Comparison of ENCODE assay signal across 16 cellular contexts in the genomic region with DNA sequence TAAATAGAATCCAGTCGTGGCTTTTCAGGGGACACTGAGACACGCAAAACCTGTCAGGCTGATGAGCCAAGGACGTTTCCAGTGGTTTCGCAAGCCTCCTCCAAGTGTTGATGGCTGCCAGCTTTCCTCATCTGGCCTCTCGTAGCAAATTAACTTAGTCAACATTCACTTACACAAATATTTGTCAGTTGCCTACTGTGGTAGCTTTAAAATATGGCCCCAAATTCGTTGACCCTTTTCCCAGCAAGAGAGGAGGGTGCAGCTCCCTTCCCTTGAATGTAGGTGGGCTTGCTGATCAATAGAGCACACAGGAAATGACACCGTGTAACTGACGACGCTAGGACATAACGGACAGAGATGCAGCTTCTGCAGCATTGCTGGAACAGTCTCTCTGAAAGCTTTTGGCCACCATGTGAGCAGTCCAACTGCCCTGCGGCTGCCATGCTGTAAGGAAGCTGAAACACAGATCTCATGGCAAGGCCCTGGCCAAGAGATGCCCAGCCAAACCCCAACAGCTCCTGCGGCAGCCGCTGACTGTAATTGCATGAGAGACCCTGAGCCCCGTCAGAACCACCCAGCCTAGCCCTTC. TPM values are rescaled to one million over a fixed set of nuclear protein-coding genes. Genes with fewer than 3 reads are reported as not detected.
DNase-seq lines count a peak whose midpoint lies in the region; FAIRE-seq and TF ChIP-seq lines count a peak whose summit lies in the region.
"Had no signal": no experiment of that assay in that cellular context is flagged by ENCODE, and none has a peak within 500 bp of the region (broad histone marks: within the 10 kb centered on the region; RNA-seq: fewer than 3 reads in every experiment).

No MANE protein-coding gene starts in this region.

- no peak overlapping the region for H2BK5ac ChIP-seq in H1 (ENCODE audit: low read depth, low read length)

- no peak overlapping the region for H3K4me3 ChIP-seq in H1 (ENCODE audit: extremely low read depth in 1 of 4, insufficient read depth in 2 of 4, low read depth in 3 of 4, low read length in 4 of 4)

- no peaks in the 10 kb centered on the region for H3K23me2 ChIP-seq in H1 (ENCODE audit: low read depth, low read length)

- no peak overlapping the region for H2BK15ac ChIP-seq in H1 (ENCODE audit: low read length)

- no peak overlapping the region for H3K56ac ChIP-seq in H1 (replicated peaks; ENCODE audit: insufficient read length, low read depth, low read length)

- H3K9ac ChIP-seq in H1 (replicated peaks in 1 of 4; ENCODE audit: extremely low read depth in 1 of 4, low read depth in 3 of 4, low read length in 3 of 4), result no peak overlapping the region

- H3K36me3 Mint-ChIP-seq in progenitor cell of endocrine pancreas (ENCODE audit: insufficient read depth), result no peaks in the 10 kb centered on the region

- no peak for TF ChIP-seq POLR2A in H1 (IDR thresholded peaks at IDR 0.05; ENCODE audit: control extremely low read depth in 1 of 2, low read depth in 2 of 2, low read length in 2 of 2)

- no peak for TF ChIP-seq RAD21 in H1 (IDR thresholded peaks at IDR 0.05 in 1 of 2, conservative IDR thresholded peaks at IDR 0.05 in 1 of 2; ENCODE audit: low read depth in 2 of 2, low read length in 2 of 2)

- peak; percentile 31 to 34 for DNase-seq in activated T-cell treated with anti-CD3 and anti-CD28 coated beads, Interleukin-2, amount 50 U/mL, for 48 hours
- no peak for DNase-seq in activated T-cell treated with anti-CD3 and anti-CD28 coated beads for 4 hours
- peak; percentile 36 for DNase-seq in NCI-H2029 treated with DMSO at 0.1 percent for 48 hours (lab: John Stamatoyannopoulos, UW)
- DNase-seq in H1 (ENCODE audit: low read depth in 1 of 2, low spot score in 2 of 2), result no peak
- DNase-seq in progenitor cell of endocrine pancreas (ENCODE audit: low spot score, unreplicated experiment), result no peak
- DNase-seq in amygdala (lab: John Stamatoyannopoulos, UW), result no peak
- no peak for DNase-seq in NCI-H524 (lab: John Stamatoyannopoulos, UW)
- DNase-seq in D721Med (ENCODE audit: insufficient read length, low spot score), result no peak
- DNase-seq: anterior cingulate cortex, head of caudate nucleus, left colon, NCI-H1930, SW 1271 had no signal

- no peak overlapping the region for H3K4ac ChIP-seq in H1 (replicated peaks; ENCODE audit: insufficient read length, low read depth, low read length)

- H3K27ac ChIP-seq in H1 (ENCODE audit: low read depth, low read length), result no peak overlapping the region
- H3K27ac ChIP-seq: neutrophil had no signal

- no peak overlapping the region for H2BK120ac ChIP-seq in H1 (replicated peaks; ENCODE audit: low read depth, low read length)

- no peak overlapping the region for H3K18ac ChIP-seq in H1 (ENCODE audit: extremely low read depth, low read length)

- peaks cover 0 to 6% of the 10 kb centered on the region in 2 experiments; a peak in 3 of 4 replicates for H3K79me2 ChIP-seq in H1 (ENCODE audit: control insufficient read depth in 1 of 2, insufficient read depth in 2 of 2, low read length in 2 of 2)

- H3K9me3 ChIP-seq in H1 (ENCODE audit: insufficient read depth in 2 of 2, low read depth in 1 of 2, low read length in 1 of 2), result no peaks in the 10 kb centered on the region
- H3K9me3 ChIP-seq: neutrophil had no signal

- no peaks in the 10 kb centered on the region for H3K79me1 ChIP-seq in H1 (ENCODE audit: low read depth, low read length)

- TF ChIP-seq CTCF in H1 (IDR thresholded peaks at IDR 0.05; ENCODE audit: control extremely low read depth in 1 of 3, insufficient read depth in 1 of 3, low read depth in 1 of 3, low read length in 3 of 3) (no peak), progenitor cell of endocrine pancreas (IDR thresholded peaks at IDR 0.05; ENCODE audit: unreplicated experiment) (no peak), D721Med (IDR thresholded peaks at IDR 0.05; ENCODE audit: insufficient read depth, missing control alignments) (no peak)

- H3K9me3 Mint-ChIP-seq in progenitor cell of endocrine pancreas (ENCODE audit: low read depth), result no peaks in the 10 kb centered on the region

- H3K4me2 ChIP-seq in H1 (ENCODE audit: insufficient read depth in 1 of 2, low read depth in 2 of 2, low read length in 2 of 2), result no peak overlapping the region

- no peak overlapping the region for H4K5ac ChIP-seq in H1 (ENCODE audit: insufficient read length, low read depth, low read length)

- H2AK5ac ChIP-seq in H1 (ENCODE audit: low read depth, low read length), result 0 out of 2 replicates have a peak overlapping the region, but pooled peaks have one; percentile 40

- peak overlapping the region; percentile 49 for H3K27ac Mint-ChIP-seq in progenitor cell of endocrine pancreas

- H3K27me3 Mint-ChIP-seq in progenitor cell of endocrine pancreas, result no peaks in the 10 kb centered on the region

- H3K23ac ChIP-seq in H1 (ENCODE audit: insufficient read length), result no peak overlapping the region

- no peak overlapping the region for H3K14ac ChIP-seq in H1 (ENCODE audit: insufficient read length)

- no peak overlapping the region for H2AFZ ChIP-seq in H1 (ENCODE audit: low read length)

- H4K8ac ChIP-seq in H1 (ENCODE audit: extremely low read depth, insufficient read depth, low read length), result no peak overlapping the region

- peaks cover 0 to 8% (median 3%) of the 10 kb centered on the region in 4 experiments; a peak in 5 of 7 replicates for H3K4me1 ChIP-seq in H1 (replicated peaks in 1 of 4; ENCODE audit: control insufficient read depth in 3 of 4, insufficient read depth in 4 of 4, low read length in 3 of 4)

- no peak for TF ChIP-seq EP300 in H1 (IDR thresholded peaks at IDR 0.05; ENCODE audit: borderline replicate concordance in 1 of 2, low read depth in 2 of 2, low read length in 2 of 2)

- FAIRE-seq in H1 (lab: Jason Lieb, UNC), result no peak
- FAIRE-seq in D721Med (lab: Jason Lieb, UNC), result no peak
- FAIRE-seq: GM12892, urothelium cell line had no signal

- CTCF ChIA-PET in H1 (lab: Charles Lee; ENCODE audit: partially characterized antibody), result interaction anchor here (1.1 to 13.2 kb wide), 6 partner anchors 10 to 179 kb away, joined by 3 to 306 read pairs (median 4); a partner anchor contains a TSS

- H3K4me3 Mint-ChIP-seq in progenitor cell of endocrine pancreas (ENCODE audit: low read depth), result no peak overlapping the region

- no peak overlapping the region for H2BK12ac ChIP-seq in H1 (ENCODE audit: low read depth, low read length)

- POLR2A ChIA-PET in H1 (lab: Charles Lee; ENCODE audit: partially characterized antibody), result interaction anchor here (0.8 kb wide), 1 partner anchor 34 kb away, joined by 3 read pairs; no protein-coding TSS in a partner anchor

- H4K20me1 ChIP-seq in H1 (replicated peaks in 1 of 2; ENCODE audit: control insufficient read depth in 1 of 2, insufficient read depth in 2 of 2, low read length in 2 of 2), result no peaks in the 10 kb centered on the region

- H2BK20ac ChIP-seq in H1 (ENCODE audit: low read length), result no peak overlapping the region

- 80% methylated on average over 14 of the region's 14 CpGs; no CpG with 5 or more reads in 1 of the 2 experiments for WGBS in H1 (ENCODE audit: extremely low coverage in 1 of 2, insufficient coverage in 1 of 2, insufficient read length in 1 of 2, insufficient replicate concordance in 2 of 2, low coverage in 1 of 2, low lambda C conversion rate in 2 of 2, missing lambda C conversion rate in 1 of 2), 2 experiments

- no peaks in the 10 kb centered on the region for H3K36me3 ChIP-seq in H1 (ENCODE audit: control insufficient read depth in 2 of 4, insufficient read depth in 4 of 4, low read length in 3 of 4)
- H3K36me3 ChIP-seq: neutrophil had no signal

- H3K4me1 Mint-ChIP-seq in progenitor cell of endocrine pancreas (ENCODE audit: low read depth), result peaks cover 17% of the 10 kb centered on the region

- H4K91ac ChIP-seq in H1 (replicated peaks; ENCODE audit: insufficient read length, low read length), result no peak overlapping the region

- no peaks in the 10 kb centered on the region; a peak in 1 of 7 replicates for H3K27me3 ChIP-seq in H1 (replicated peaks in 1 of 4; ENCODE audit: control insufficient read depth in 3 of 4, extremely low read depth in 1 of 4, insufficient read depth in 3 of 4, low read length in 3 of 4)
- H3K27me3 ChIP-seq: neutrophil had no signal

TF ChIP-seq in H1, 55 proteins besides CTCF, POLR2A, EP300 and RAD21 (continues in another document):
- TF ChIP-seq NANOG (IDR thresholded peaks at IDR 0.05; ENCODE audit: insufficient read depth, low read depth, low read length, poor library complexity, severe bottlenecking) (no peak), POU5F1 (IDR thresholded peaks at IDR 0.05; ENCODE audit: low read depth, low read length) (no peak), POLR2AphosphoS5 (IDR thresholded peaks at IDR 0.05; ENCODE audit: low read depth, low read length) (no peak), GTF2F1 (IDR thresholded peaks at IDR 0.05; ENCODE audit: borderline replicate concordance, low read depth, low read length) (no peak), SIN3A (conservative IDR thresholded peaks at IDR 0.05 in 1 of 2, IDR thresholded peaks at IDR 0.05 in 1 of 2; ENCODE audit: low read depth in 1 of 2, low read length in 2 of 2) (no peak), SUZ12 (IDR thresholded peaks at IDR 0.05; ENCODE audit: low read length) (no peak), RXRA (IDR thresholded peaks at IDR 0.05; ENCODE audit: insufficient read depth, low read depth, low read length) (no peak), SP2 (IDR thresholded peaks at IDR 0.05; ENCODE audit: low read length) (no peak), TAF1 (IDR thresholded peaks at IDR 0.05; ENCODE audit: low read depth, low read length) (no peak), TAF7 (optimal IDR thresholded peaks at IDR 0.05; ENCODE audit: borderline replicate concordance, low read depth, low read length) (no peak), SIX5 (IDR thresholded peaks at IDR 0.05; ENCODE audit: low read depth, low read length) (no peak)
- TF ChIP-seq, protein P1, sequence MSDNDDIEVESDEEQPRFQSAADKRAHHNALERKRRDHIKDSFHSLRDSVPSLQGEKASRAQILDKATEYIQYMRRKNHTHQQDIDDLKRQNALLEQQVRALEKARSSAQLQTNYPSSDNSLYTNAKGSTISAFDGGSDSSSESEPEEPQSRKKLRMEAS (IDR thresholded peaks at IDR 0.05), result no peak

RNA-seq across cellular contexts. Expression of a gene that starts 5.5 kb away (rescaled TPM):
- total RNA-seq in H1 (2021; fragmentation: NEBNext Ultra II Directional; extraction: Animal tissue kit (Norgen Biotek cat#: 25700)), result 87.0 and 95.4 TPM in 2 replicates
- polyA plus RNA-seq in H1 (2011; rRNA removed), result 122 and 159 TPM in 2 replicates
- 120 TPM for polyA plus RNA-seq in H1 (2011; cell fraction: cytosol; rRNA removed)
- 149 TPM for polyA plus RNA-seq in H1 (2011; cell fraction: nucleus; rRNA removed)
- polyA plus RNA-seq in H1 (2012, experiment 1 of 2), result 62.4 to 96.0 TPM (median 89.7 TPM) in 4 replicates
- polyA plus RNA-seq in H1 (2012, experiment 2 of 2), result 57.9 TPM
- 102 TPM for polyA plus RNA-seq in H1 (2013, experiment 1 of 2)
- 98.7 TPM for polyA plus RNA-seq in H1 (2013, experiment 2 of 2)
- polyA minus RNA-seq in H1 (2011; rRNA and poly(A)+ RNA removed), result 52.2 and 53.3 TPM in 2 replicates
- polyA minus RNA-seq in H1 (2011; cell fraction: cytosol; rRNA and poly(A)+ RNA removed), result 65.6 TPM
- 34.1 TPM for polyA minus RNA-seq in H1 (2011; cell fraction: nucleus; rRNA and poly(A)+ RNA removed)
- 99.9 and 106 TPM in 2 replicates for total RNA-seq in progenitor cell of endocrine pancreas

Comparison
In these comparisons a context has a peak if more than half of its experiments do, and no peak if none do; other contexts are left out.
1. DNase-seq: peak in activated T-cell treated with anti-CD3 and anti-CD28 coated beads, Interleukin-2, amount 50 U/mL, for 48 hours (2 of 2) and NCI-H2029 treated with DMSO at 0.1 percent for 48 hours (single experiment); none in activated T-cell treated with anti-CD3 and anti-CD28 coated beads for 4 hours (single experiment), H1 (0 of 2), progenitor cell of endocrine pancreas (single experiment), amygdala (0 of 56), NCI-H524 (0 of 2) and D721Med (single experiment).